8 cellular contexts compared by ENCODE assay signal in genomic region chr10:103712898-103713498, GRCh38.
DNase-seq lines count a peak whose midpoint lies in the region; ATAC-seq and TF ChIP-seq lines count a peak whose summit lies in the region.

No MANE protein-coding gene starts in this region.

- H3K27me3 ChIP-seq in RWPE2 (ENCODE audit: insufficient read depth, poor library complexity, severe bottlenecking) (no peaks in the 10 kb centered on the region), osteoblast (ENCODE audit: insufficient read depth, low read length) (no peaks in the 10 kb centered on the region), thyroid gland (no peaks in the 10 kb centered on the region)

- H3K4me1 ChIP-seq in RWPE2 (ENCODE audit: insufficient read depth, poor library complexity, severe bottlenecking): peaks cover 26% of the 10 kb centered on the region
- H3K4me1 ChIP-seq in osteoblast (ENCODE audit: insufficient read depth, low read length): peaks cover 28% of the 10 kb centered on the region
- H3K4me1 ChIP-seq in thyroid gland: no peaks in the 10 kb centered on the region

- DNase-seq in AG09309 (ENCODE audit: low read depth): peak; percentile 43
- peak; percentile 71 for DNase-seq in HuH-7 (ENCODE audit: low spot score)
- DNase-seq in RWPE2 (ENCODE audit: low spot score): no peak
- peak; percentile 61 for DNase-seq in activated T-helper 9 cell treated with anti-CD3 and anti-CD28 coated beads, Interleukin-2, amount 50 U/mL, for 16 hours (ENCODE audit: low read depth)
- peak; percentile 65 to 89 for DNase-seq in foreskin fibroblast
- DNase-seq in osteoblast (ENCODE audit: insufficient read length, low spot score, missing footprints): peak; percentile 90
- DNase-seq in thyroid gland: peak; percentile 82 to 84

- 20 to 28% methylated on average over 4 to 7 of the region's 8 CpGs for WGBS in thyroid gland, 2 donors

- intact Hi-C loops in thyroid gland (cut with DNase I): loop anchor here (5.0 kb wide), 2 partner anchors 144 to 169 kb away; partner anchors contain the start of gene SH3PXD2A

- TF ChIP-seq POLR2A in thyroid gland (IDR thresholded peaks at IDR 0.05): no peak

- no peaks in the 10 kb centered on the region for H3K79me2 ChIP-seq in osteoblast (ENCODE audit: insufficient read depth, low read length)

- no peak overlapping the region for H2AFZ ChIP-seq in osteoblast (ENCODE audit: low read length)

- H3K27ac ChIP-seq in RWPE2 (ENCODE audit: poor library complexity, severe bottlenecking) (peak overlapping the region; percentile 72), osteoblast (ENCODE audit: low read depth, low read length) (no peak overlapping the region), thyroid gland (no peak overlapping the region)

- H3K4me3 ChIP-seq in AG09309 (ENCODE audit: control insufficient read depth, low read depth, low read length) (no peak overlapping the region), RWPE2 (ENCODE audit: severe bottlenecking) (no peak overlapping the region), foreskin fibroblast (ENCODE audit: low read depth in 1 of 2, low read length in 2 of 2) (no peak overlapping the region), osteoblast (ENCODE audit: insufficient read depth, low read length) (no peak overlapping the region), thyroid gland (replicated peaks in 1 of 3) (no peak overlapping the region)

- TF ChIP-seq CTCF in AG09309 (IDR thresholded peaks at IDR 0.05; ENCODE audit: control insufficient read depth, insufficient read depth, low read depth, low read length, missing control alignments): peak; percentile 71
- TF ChIP-seq CTCF in RWPE2 (IDR thresholded peaks at IDR 0.05; ENCODE audit: poor library complexity, severe bottlenecking): peak; percentile 83
- peak; percentile 76 for TF ChIP-seq CTCF in foreskin fibroblast (IDR thresholded peaks at IDR 0.05; ENCODE audit: low read depth, low read length)
- peak; percentile 89 for TF ChIP-seq CTCF in osteoblast (IDR thresholded peaks at IDR 0.05; ENCODE audit: extremely low read depth, low read depth, low read length)
- peak; percentile 72 to 95 (median 88) for TF ChIP-seq CTCF in thyroid gland (IDR thresholded peaks at IDR 0.05)

- peaks cover 25% of the 10 kb centered on the region for H3K36me3 ChIP-seq in RWPE2 (ENCODE audit: low read depth)
- no peaks in the 10 kb centered on the region for H3K36me3 ChIP-seq in osteoblast (ENCODE audit: insufficient read depth, low read length)
- no peaks in the 10 kb centered on the region for H3K36me3 ChIP-seq in thyroid gland

- H3K9me3 ChIP-seq in RWPE2 (ENCODE audit: severe bottlenecking) (no peaks in the 10 kb centered on the region), osteoblast (ENCODE audit: low read depth, low read length) (no peaks in the 10 kb centered on the region), thyroid gland (no peaks in the 10 kb centered on the region)

- peak; percentile 80 for ATAC-seq in GM18511 (IDR thresholded peaks at IDR 0.05; ENCODE audit: unreplicated experiment)
- ATAC-seq in RWPE2 (ENCODE audit: low read depth): peak; percentile 43

- peaks cover 13% of the 10 kb centered on the region for H4K20me1 ChIP-seq in osteoblast (ENCODE audit: insufficient read depth, low read length)

- no peak overlapping the region for H3K4me2 ChIP-seq in osteoblast (ENCODE audit: insufficient read depth, low read length)
